In genomic region chrX:13996650-13997049, GRCh38 we compare ENCODE assay signal across 19 cellular contexts. TPM values are rescaled to one million over a fixed set of nuclear protein-coding genes. Genes with fewer than 3 reads are reported as not detected.
DNase-seq lines count a peak whose midpoint lies in the region; ATAC-seq lines count a peak whose summit lies in the region.
"Had no signal": no experiment of that assay in that cellular context is flagged by ENCODE, and none has a peak within 500 bp of the region (broad histone marks: within the 10 kb centered on the region; RNA-seq: fewer than 3 reads in every experiment).

No MANE protein-coding gene starts in this region.

- no peak overlapping the region for H3K4me3 Mint-ChIP-seq in T-helper 17 cell
- H3K4me3 Mint-ChIP-seq: CD4-positive, CD25-positive, alpha-beta regulatory T cell had no signal

- DNase-seq in Ammon's horn (ENCODE audit: low spot score) (peak; percentile 61), inferior parietal cortex (ENCODE audit: extremely low spot score) (peak; percentile 50), pons (ENCODE audit: low spot score) (peak; percentile 92), T-helper 17 cell (no peak)
- DNase-seq: CD4-positive, CD25-positive, alpha-beta regulatory T cell; DMS153; HCEC 1CT; KBM-7; MM.1S; NCI-H2029; NCI-H2227 treated with DMSO at 0.1 percent for 48 hours; NCI-H526 treated with DMSO at 0.1 percent for 48 hours; SHP77 had no signal

- ATAC-seq in GM18907 (IDR thresholded peaks at IDR 0.05; ENCODE audit: unreplicated experiment) = no peak
- no peak for ATAC-seq in GM21717 (IDR thresholded peaks at IDR 0.05; ENCODE audit: unreplicated experiment)
- ATAC-seq in GM19455 (IDR thresholded peaks at IDR 0.05; ENCODE audit: unreplicated experiment) = no peak
- ATAC-seq in T-helper 17 cell = no peak

- peak overlapping the region; percentile 79 for H3K27ac ChIP-seq in cingulate gyrus (ENCODE audit: low read depth, low read length)
- H3K27ac ChIP-seq: BLaER1, RWPE1 had no signal

- H3K4me1 Mint-ChIP-seq in T-helper 17 cell = no peaks in the 10 kb centered on the region
- H3K4me1 Mint-ChIP-seq: CD4-positive, CD25-positive, alpha-beta regulatory T cell had no signal

- H3K27me3 Mint-ChIP-seq in T-helper 17 cell = no peaks in the 10 kb centered on the region

- no peak overlapping the region for H3K27ac Mint-ChIP-seq in T-helper 17 cell
- H3K27ac Mint-ChIP-seq: CD4-positive, CD25-positive, alpha-beta regulatory T cell had no signal

- H3K9me3 ChIP-seq in T-helper 17 cell (ENCODE audit: control insufficient read depth, low read length, poor library complexity, severe bottlenecking) = no peaks in the 10 kb centered on the region
- H3K9me3 ChIP-seq: BLaER1 had no signal

- no peaks in the 10 kb centered on the region for H3K36me3 Mint-ChIP-seq in T-helper 17 cell (ENCODE audit: low read depth)

RNA-seq across cellular contexts. Expression of gene GEMIN8, which starts 33.0 kb away (rescaled TPM):
- 10 to 100 TPM; 16.4 to 16.8 TPM for total RNA-seq in T-helper 17 cell

Comparison
In these comparisons a context has a peak if more than half of its experiments do, and no peak if none do; other contexts are left out.
1. DNase-seq: peak in Ammon's horn (single experiment), inferior parietal cortex (single experiment) and pons (single experiment); none in T-helper 17 cell (0 of 3).